Comparison of ENCODE assay signal across 9 cellular contexts in genomic region chr4:164779811-164780216, GRCh38.
A peak's percentile ranks its signal among the peaks of the same experiment; 100 is the strongest.
DNase-seq lines count a peak whose midpoint lies in the region; ATAC-seq, FAIRE-seq and TF ChIP-seq lines count a peak whose summit lies in the region.
"Had no signal": no experiment of that assay in that cellular context is flagged by ENCODE, and none has a peak within 500 bp of the region (broad histone marks: within the 10 kb centered on the region; RNA-seq: fewer than 3 reads in every experiment).

No MANE protein-coding gene starts in this region.

- FAIRE-seq in GM18507 (lab: Jason Lieb, UNC) (peak; percentile 86), endometrium (lab: Jason Lieb, UNC) (peak; percentile 74)

- H3K9me3 ChIP-seq in OCI-LY3 (ENCODE audit: insufficient read depth, low read length) = no peaks in the 10 kb centered on the region

- H3K4me3 ChIP-seq in OCI-LY3 (ENCODE audit: low read length) = no peak overlapping the region

- no peaks in the 10 kb centered on the region for H4K20me1 ChIP-seq in OCI-LY3 (ENCODE audit: insufficient read depth, low read length)

- H3K27me3 Mint-ChIP-seq in nephron progenitor cell (ENCODE audit: low read depth, poor library complexity) = peaks cover 11% of the 10 kb centered on the region
- H3K27me3 Mint-ChIP-seq: activated naive CD4-positive, alpha-beta T cell treated with anti-CD3 and anti-CD28 coated beads, Interleukin-2, amount 50 U/mL, for 24 hours had no signal

- TF ChIP-seq CTCF in OCI-LY3 (IDR thresholded peaks at IDR 0.05; ENCODE audit: low read depth, low read length) (peak; percentile 96), nephron progenitor cell (IDR thresholded peaks at IDR 0.05) (peak; percentile 94)

- ATAC-seq in HG03103 (IDR thresholded peaks at IDR 0.05; ENCODE audit: low read depth, unreplicated experiment) = peak; percentile 74

- no peak overlapping the region for H3K27ac ChIP-seq in OCI-LY3 (ENCODE audit: low read length)

- H3K4me2 ChIP-seq in OCI-LY3 (ENCODE audit: low read length) = no peak overlapping the region

- no peak overlapping the region for H3K27ac Mint-ChIP-seq in nephron progenitor cell
- H3K27ac Mint-ChIP-seq: activated naive CD4-positive, alpha-beta T cell treated with anti-CD3 and anti-CD28 coated beads, Interleukin-2, amount 50 U/mL, for 24 hours had no signal

- peak; percentile 51 for DNase-seq in DMS 273 (lab: John Stamatoyannopoulos, UW; ENCODE audit: unreplicated experiment)
- DNase-seq in DMS 273 treated with DMSO at 0.1 percent for 48 hours (lab: John Stamatoyannopoulos, UW) = no peak
- peak; percentile 8 for DNase-seq in GM18507 (ENCODE audit: extremely low spot score, insufficient read length, low read depth)
- peak; percentile 45 for DNase-seq in nephron progenitor cell
- DNase-seq in central memory CD4-positive, alpha-beta T cell = no peak

- H3K36me3 Mint-ChIP-seq in nephron progenitor cell (ENCODE audit: low read depth) = no peaks in the 10 kb centered on the region
- H3K36me3 Mint-ChIP-seq: activated naive CD4-positive, alpha-beta T cell treated with anti-CD3 and anti-CD28 coated beads, Interleukin-2, amount 50 U/mL, for 24 hours had no signal

- H3K36me3 ChIP-seq in OCI-LY3 (replicated peaks; ENCODE audit: low read depth, low read length) = no peaks in the 10 kb centered on the region

- H3K27me3 ChIP-seq in OCI-LY3 (ENCODE audit: low read depth, low read length) = peaks cover 13% of the 10 kb centered on the region; the same call in 1 of the 2 replicates

- no peaks in the 10 kb centered on the region for H3K4me1 ChIP-seq in OCI-LY3 (ENCODE audit: low read length)

- no peaks in the 10 kb centered on the region for H3K9me3 Mint-ChIP-seq in nephron progenitor cell
- H3K9me3 Mint-ChIP-seq: activated naive CD4-positive, alpha-beta T cell treated with anti-CD3 and anti-CD28 coated beads, Interleukin-2, amount 50 U/mL, for 24 hours had no signal

- H3K4me1 Mint-ChIP-seq in nephron progenitor cell = peaks cover 17% of the 10 kb centered on the region
- H3K4me1 Mint-ChIP-seq: activated naive CD4-positive, alpha-beta T cell treated with anti-CD3 and anti-CD28 coated beads, Interleukin-2, amount 50 U/mL, for 24 hours had no signal

- H3K9ac ChIP-seq in OCI-LY3 (ENCODE audit: low read length) = no peak overlapping the region

- no peak overlapping the region for H2AFZ ChIP-seq in OCI-LY3 (ENCODE audit: low read depth, low read length)

- no peaks in the 10 kb centered on the region for H3K79me2 ChIP-seq in OCI-LY3 (ENCODE audit: low read length)

- H3K4me3 Mint-ChIP-seq in nephron progenitor cell = no peak overlapping the region
- H3K4me3 Mint-ChIP-seq: activated naive CD4-positive, alpha-beta T cell treated with anti-CD3 and anti-CD28 coated beads, Interleukin-2, amount 50 U/mL, for 24 hours had no signal

Comparison
In these comparisons a context has a peak if more than half of its experiments do, and no peak if none do; other contexts are left out.
1. DNase-seq: peak in DMS 273 (single experiment), GM18507 (single experiment) and nephron progenitor cell (single experiment); none in DMS 273 treated with DMSO at 0.1 percent for 48 hours (single experiment) and central memory CD4-positive, alpha-beta T cell (single experiment).